27 cellular contexts compared by ENCODE assay signal in genomic region chr3:38555926-38556325, GRCh38. TPM values are rescaled to one million over a fixed set of nuclear protein-coding genes. Genes with fewer than 3 reads are reported as not detected.
DNase-seq lines count a peak whose midpoint lies in the region; ATAC-seq and TF ChIP-seq lines count a peak whose summit lies in the region.
"Had no signal": no experiment of that assay in that cellular context is flagged by ENCODE, and none has a peak within 500 bp of the region (broad histone marks: within the 10 kb centered on the region; RNA-seq: fewer than 3 reads in every experiment).

No MANE protein-coding gene starts in this region.

- no peaks in the 10 kb centered on the region for H3K9me3 Mint-ChIP-seq in activated naive CD4-positive, alpha-beta T cell treated with anti-CD3 and anti-CD28 coated beads, Interleukin-2, amount 50 U/mL, for 72 hours

- intact Hi-C loops in sciatic nerve (cut with DNase I) = no loop called here
- intact Hi-C loops in ascending aorta (cut with DNase I) = no loop called here

- ATAC-seq in left lobe of liver (no peak), sciatic nerve (no peak)
- no peak for ATAC-seq in activated naive CD4-positive, alpha-beta T cell treated with anti-CD3 and anti-CD28 coated beads, Interleukin-2, amount 50 U/mL, for 72 hours
- ATAC-seq: CD8-positive, alpha-beta T cell; Right ventricle myocardium inferior had no signal

- H3K27ac Mint-ChIP-seq in activated naive CD4-positive, alpha-beta T cell treated with anti-CD3 and anti-CD28 coated beads, Interleukin-2, amount 50 U/mL, for 72 hours = no peak overlapping the region
- H3K27ac Mint-ChIP-seq: B cell; CD8-positive, alpha-beta T cell had no signal

- no peaks in the 10 kb centered on the region for H3K36me3 Mint-ChIP-seq in activated naive CD4-positive, alpha-beta T cell treated with anti-CD3 and anti-CD28 coated beads, Interleukin-2, amount 50 U/mL, for 72 hours
- H3K36me3 Mint-ChIP-seq: CD8-positive, alpha-beta T cell had no signal

- no peak for TF ChIP-seq CTCF in ascending aorta (IDR thresholded peaks at IDR 0.05)

- DNase-seq in activated CD4-positive, CD25-positive, alpha-beta regulatory T cell treated with anti-CD3 and anti-CD28 coated beads, Interleukin-2, amount 50 U/mL, for 72 hours = peak; percentile 8
- no peak for DNase-seq in activated CD4-positive, CD25-positive, alpha-beta regulatory T cell (lab: John Stamatoyannopoulos, UW)
- DNase-seq in left lobe of liver (ENCODE audit: low spot score) = peak; percentile 18
- DNase-seq in sciatic nerve (ENCODE audit: low spot score) = peak; percentile 21
- DNase-seq in ureter (ENCODE audit: low spot score) = peak; percentile 32
- DNase-seq in activated naive CD4-positive, alpha-beta T cell treated with anti-CD3 and anti-CD28 coated beads, Interleukin-2, amount 50 U/mL, for 72 hours (ENCODE audit: low spot score in 2 of 2) = no peak
- no peak for DNase-seq in HK-2 (ENCODE audit: unreplicated experiment)
- DNase-seq in ascending aorta (ENCODE audit: low spot score in 2 of 2) = no peak
- DNase-seq: CD8-positive, alpha-beta T cell; DMS 273 treated with DMSO at 0.1 percent for 48 hours; DMS79 treated with DMSO at 0.1 percent for 48 hours; GF-D8; GM23248; H7; KBM-7; MG63; NCI-H1105 treated with DMSO at 0.1 percent for 48 hours; NCI-H146; NCI-H2029; NCI-H446; NCI-H524 treated with DMSO at 0.1 percent for 48 hours; PC-9; SJCRH30 had no signal

- no peaks in the 10 kb centered on the region for H3K4me1 ChIP-seq in ascending aorta
- H3K4me1 ChIP-seq: SJCRH30 had no signal

- H3K9me3 ChIP-seq in ascending aorta = no peaks in the 10 kb centered on the region
- H3K9me3 ChIP-seq: MG63, SJCRH30 had no signal

- H3K4me3 ChIP-seq in ascending aorta = no peak overlapping the region
- H3K4me3 ChIP-seq: GM23248, MG63, PC-9, SJCRH30 had no signal

- no peaks in the 10 kb centered on the region for H3K27me3 ChIP-seq in ascending aorta
- H3K27me3 ChIP-seq: MG63, SJCRH30 had no signal

- H3K36me3 ChIP-seq in ascending aorta = no peaks in the 10 kb centered on the region
- H3K36me3 ChIP-seq: MG63 had no signal

- H3K27ac ChIP-seq in ascending aorta = no peak overlapping the region
- H3K27ac ChIP-seq: 22Rv1, C4-2B, GM23248, PC-9, SJCRH30 had no signal

RNA-seq across cellular contexts. Expression of gene EXOG, which starts 59.8 kb away (rescaled TPM):
- 3.7 TPM for total RNA-seq in left lobe of liver
- total RNA-seq in sciatic nerve = 16.7 TPM
- total RNA-seq in ureter = 26.1 TPM
- 10 to 100 TPM; 22.0 to 22.8 TPM for total RNA-seq in activated naive CD4-positive, alpha-beta T cell treated with anti-CD3 and anti-CD28 coated beads, Interleukin-2, amount 50 U/mL, for 72 hours
- 11.2 TPM for total RNA-seq in ascending aorta

Comparison
In these comparisons a context has a peak if more than half of its experiments do, and no peak if none do; other contexts are left out.
1. DNase-seq: peak in activated CD4-positive, CD25-positive, alpha-beta regulatory T cell treated with anti-CD3 and anti-CD28 coated beads, Interleukin-2, amount 50 U/mL, for 72 hours (single experiment), left lobe of liver (single experiment), sciatic nerve (single experiment) and ureter (single experiment); none in activated CD4-positive, CD25-positive, alpha-beta regulatory T cell (0 of 4), activated naive CD4-positive, alpha-beta T cell treated with anti-CD3 and anti-CD28 coated beads, Interleukin-2, amount 50 U/mL, for 72 hours (0 of 2), HK-2 (single experiment) and ascending aorta (0 of 2).